Comparison of ENCODE assay signal across 1 cellular context in the genomic region with DNA sequence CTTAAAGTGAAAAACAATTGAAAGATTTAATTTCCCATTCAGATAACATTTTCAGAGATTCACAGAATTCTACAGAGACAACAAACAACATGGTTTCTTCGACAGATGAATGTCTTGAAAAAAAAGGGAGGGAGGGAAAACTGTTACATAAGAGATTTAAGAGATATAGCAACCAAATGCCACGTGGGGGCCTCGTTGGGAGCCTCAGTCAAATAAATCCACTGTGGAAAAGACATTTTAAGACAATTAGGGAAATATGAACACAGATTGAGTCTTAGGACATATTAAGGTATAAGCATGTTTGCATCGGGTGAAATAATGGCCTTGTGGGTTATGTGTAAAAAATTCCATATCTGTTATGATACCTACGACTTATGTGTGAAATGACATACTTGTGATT.
TF ChIP-seq lines count a peak whose summit lies in the region.

No MANE protein-coding gene starts in this region.

TF ChIP-seq in endothelial cell of umbilical vein, 7 proteins besides CTCF, POLR2A, EP300 and RAD21:
- TF ChIP-seq MYC (IDR thresholded peaks at IDR 0.05; ENCODE audit: low read depth, low read length), result no peak
- no peak for TF ChIP-seq EZH2 (IDR thresholded peaks at IDR 0.05; ENCODE audit: borderline replicate concordance, low read depth, low read length, severe bottlenecking)
- TF ChIP-seq POLR2AphosphoS5 (IDR thresholded peaks at IDR 0.05; ENCODE audit: insufficient read depth, low read depth, low read length), result no peak
- TF ChIP-seq, protein P1, sequence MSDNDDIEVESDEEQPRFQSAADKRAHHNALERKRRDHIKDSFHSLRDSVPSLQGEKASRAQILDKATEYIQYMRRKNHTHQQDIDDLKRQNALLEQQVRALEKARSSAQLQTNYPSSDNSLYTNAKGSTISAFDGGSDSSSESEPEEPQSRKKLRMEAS (IDR thresholded peaks at IDR 0.05; ENCODE audit: insufficient read depth, insufficient read length), result no peak
- no peak for TF ChIP-seq FOS (IDR thresholded peaks at IDR 0.05; ENCODE audit: borderline replicate concordance, insufficient read depth, low read length)
- TF ChIP-seq JUN (IDR thresholded peaks at IDR 0.05; ENCODE audit: borderline replicate concordance, insufficient read depth, insufficient read length, low read depth), result no peak
